ENCODE assay signal across 8 cellular contexts in genomic region chr10:77926566-77927342, GRCh38. TPM values are rescaled to one million over a fixed set of nuclear protein-coding genes. Genes with fewer than 3 reads are reported as not detected.
A peak's percentile ranks its signal among the peaks of the same experiment; 100 is the strongest.
DNase-seq lines count a peak whose midpoint lies in the region; ATAC-seq and TF ChIP-seq lines count a peak whose summit lies in the region.

DLG5 (minus strand) TSS chr10:77926755; CDS start chr10:77926520, 235 bp downstream.

- H3K79me2 ChIP-seq in fibroblast of lung (ENCODE audit: control insufficient read depth, insufficient read depth, low read length): peaks cover 43% of the 10 kb centered on the region

- peak within 1 kb of the TSS; percentile 97 for H3K4me2 ChIP-seq in fibroblast of lung (ENCODE audit: extremely low read depth, insufficient read depth, low read length)

- H2AFZ ChIP-seq in fibroblast of lung (ENCODE audit: low read length): peak within 1 kb of the TSS; percentile 62

- intact Hi-C loops in upper lobe of right lung (cut with DNase I): no loop called here

- H3K9ac ChIP-seq in fibroblast of lung (ENCODE audit: insufficient read depth, low read length): peak within 1 kb of the TSS; percentile 83

- H3K36me3 ChIP-seq in fibroblast of lung (ENCODE audit: control insufficient read depth, insufficient read depth, low read length) (no peaks in the 10 kb centered on the region), upper lobe of right lung (no peaks in the 10 kb centered on the region)

- H4K20me1 ChIP-seq in fibroblast of lung (ENCODE audit: control insufficient read depth, extremely low read depth, insufficient read depth, low read length): no peaks in the 10 kb centered on the region

- TF ChIP-seq CTCF in fibroblast of lung (conservative IDR thresholded peaks at IDR 0.05 in 1 of 2, IDR thresholded peaks at IDR 0.05 in 1 of 2; ENCODE audit: low read depth in 1 of 2, low read length in 2 of 2): no peak
- no peak for TF ChIP-seq CTCF in upper lobe of right lung (IDR thresholded peaks at IDR 0.05)

- peak within 1 kb of the TSS; percentile 65 for H3K27ac ChIP-seq in fibroblast of lung (ENCODE audit: insufficient read depth, low read length)
- peak within 1 kb of the TSS; percentile 73 for H3K27ac ChIP-seq in upper lobe of right lung

- H3K9me3 ChIP-seq in fibroblast of lung (ENCODE audit: control insufficient read depth, insufficient read depth, low read depth, low read length) (no peaks in the 10 kb centered on the region), upper lobe of right lung (no peaks in the 10 kb centered on the region)

- H3K4me3 ChIP-seq in fibroblast of lung (replicated peaks in 1 of 4; ENCODE audit: control extremely low read depth in 1 of 4, insufficient read depth in 1 of 4, low read depth in 3 of 4, low read length in 4 of 4) (peak within 1 kb of the TSS; percentile 75 to 93 (median 89)), upper lobe of right lung (peak within 1 kb of the TSS; percentile 82)

- peak; percentile 28 for DNase-seq in DMS114 treated with DMSO at 0.1 percent for 48 hours (lab: John Stamatoyannopoulos, UW; ENCODE audit: unreplicated experiment)
- DNase-seq in HuH-7 (ENCODE audit: low spot score): peak; percentile 53
- peak; percentile 66 for DNase-seq in activated CD8-positive, alpha-beta memory T cell treated with anti-CD3 and anti-CD28 coated beads for 24 hours
- DNase-seq in fibroblast of lung (ENCODE audit: low read depth in 2 of 2): peak; percentile 59 to 61
- DNase-seq in myocyte (ENCODE audit: low read depth): peak; percentile 64
- DNase-seq in upper lobe of right lung: peak; percentile 88
- DNase-seq in NCI-H128 (lab: John Stamatoyannopoulos, UW; ENCODE audit: unreplicated experiment): no peak

- H3K4me1 ChIP-seq in fibroblast of lung (ENCODE audit: control insufficient read depth, extremely low read depth, insufficient read depth, low read length) (peaks cover 8% of the 10 kb centered on the region), upper lobe of right lung (peaks cover 6% of the 10 kb centered on the region)

- H3K27me3 ChIP-seq in fibroblast of lung (ENCODE audit: control insufficient read depth, insufficient read depth, low read length): peaks cover 10% of the 10 kb centered on the region
- no peaks in the 10 kb centered on the region for H3K27me3 ChIP-seq in upper lobe of right lung

- ATAC-seq in GM19463 (IDR thresholded peaks at IDR 0.05; ENCODE audit: unreplicated experiment) (peak; percentile 73), upper lobe of right lung (peak; percentile 91)

RNA-seq across cellular contexts. Expression of gene DLG5, which starts in this region (rescaled TPM):
- total RNA-seq in fibroblast of lung (40.1 and 40.8 TPM in 2 replicates), myocyte (12.2 and 15.1 TPM in 2 replicates), upper lobe of right lung (19.3 TPM)
- polyA plus RNA-seq in fibroblast of lung: 15.3 and 22.9 TPM in 2 replicates
- polyA plus RNA-seq in fibroblast of lung (2012): 24.4 and 29.7 TPM in 2 replicates
- polyA minus RNA-seq in fibroblast of lung (ENCODE audit: low replicate concordance): 80.9 and 123 TPM in 2 replicates
- 33.7 TPM for polyA plus RNA-seq in myocyte (2012)
